14 cellular contexts compared by ENCODE assay signal in the genomic region with DNA sequence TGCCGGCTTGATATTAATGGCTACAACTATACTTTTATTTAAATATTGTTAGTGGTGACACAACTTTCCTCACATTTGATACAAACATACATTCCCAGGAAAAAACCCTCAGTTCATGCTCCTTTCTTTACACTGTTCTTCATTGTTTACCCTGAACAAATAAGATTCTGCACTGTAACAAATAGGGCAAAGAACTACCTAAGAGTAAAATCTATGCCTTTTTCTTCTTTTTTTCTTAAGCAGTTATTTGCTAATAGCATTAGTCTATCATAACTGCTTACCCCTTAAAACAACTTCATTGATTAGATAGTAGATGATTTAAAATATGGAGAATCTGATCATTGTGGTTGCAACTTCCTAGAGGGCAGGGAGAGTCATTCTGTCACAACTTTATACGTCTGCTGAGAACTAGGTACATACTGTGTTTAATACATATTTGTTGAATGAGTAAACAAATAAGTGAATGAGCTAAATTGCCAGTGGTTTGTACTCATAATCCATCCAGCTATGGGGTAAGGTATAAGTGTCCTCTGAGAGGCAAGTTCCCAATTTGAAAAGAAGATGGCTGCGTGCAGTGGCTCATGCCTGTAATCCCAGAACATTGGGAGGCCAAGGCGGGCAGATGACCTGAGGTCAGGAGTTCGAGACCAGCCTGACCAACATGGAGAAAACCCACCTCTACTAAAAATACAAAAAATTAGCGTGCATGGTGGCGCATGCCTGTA.
A peak's percentile ranks its signal among the peaks of the same experiment; 100 is the strongest.
DNase-seq lines count a peak whose midpoint lies in the region; ATAC-seq and TF ChIP-seq lines count a peak whose summit lies in the region.
"Had no signal": no experiment of that assay in that cellular context is flagged by ENCODE, and none has a peak within 500 bp of the region (broad histone marks: within the 10 kb centered on the region; RNA-seq: fewer than 3 reads in every experiment).

No MANE protein-coding gene starts in this region.

- intact Hi-C loops in PC-9 (cut with micrococcal nuclease; ENCODE audit: unreplicated experiment) (no loop called here), prostate gland (cut with DNase I) (no loop called here)

- BruUV-seq in PC-9 (replicated peaks; lab: Mats Ljungman, UMichigan), result no TSS peak

- H3F3A ChIP-seq in GM23248 (ENCODE audit: insufficient read depth) (no peaks in the 10 kb centered on the region; the same call in 1 of the 2 replicates), PC-9 (ENCODE audit: insufficient read depth, low read depth) (peaks cover 29% of the 10 kb centered on the region)

- H3K27ac ChIP-seq in GM23248 (no peak overlapping the region), PC-9 (peak overlapping the region; percentile 52), epithelial cell of prostate (peak overlapping the region; percentile 54), prostate gland (peak overlapping the region; percentile 74 to 82)
- H3K27ac ChIP-seq: tibial nerve had no signal

- H2AFZ ChIP-seq in GM23248 (no peak overlapping the region), PC-9 (no peak overlapping the region)

- in situ Hi-C loops in GM23248 (cut with MboI), result no loop called here

- H3K4me1 ChIP-seq in GM23248 (ENCODE audit: insufficient read depth) (0 out of 2 replicates have a peak, but pooled peaks cover 8% of the 10 kb centered on the region), PC-9 (replicated peaks; ENCODE audit: insufficient read depth) (peaks cover 43% of the 10 kb centered on the region), prostate gland (replicated peaks) (peaks cover 10% of the 10 kb centered on the region)

- DNase-seq in GM23248 (peak; percentile 38), PC-9 (peak in 1 of 2 experiments; percentile 84), epithelial cell of prostate (ENCODE audit: low read depth, low spot score) (peak; percentile 14), prostate gland (ENCODE audit: low spot score) (no peak), NCI-H2227 treated with DMSO at 0.1 percent for 48 hours (lab: John Stamatoyannopoulos, UW) (no peak), NCI-H1417 (lab: John Stamatoyannopoulos, UW) (no peak), SW480 (ENCODE audit: low spot score) (no peak)
- DNase-seq: activated CD8-positive, alpha-beta memory T cell treated with anti-CD3 and anti-CD28 coated beads, Interleukin-2, amount 10 ng/mL, durations not matched to agents 7 days and 5 days; activated gamma-delta T cell treated with Interleukin-2 at 50 U/mL for 16 hours; SHP77; small intestine had no signal

- H3K36me3 ChIP-seq in GM23248 (ENCODE audit: low read depth) (no peaks in the 10 kb centered on the region), PC-9 (ENCODE audit: low read depth) (no peaks in the 10 kb centered on the region), prostate gland (no peaks in the 10 kb centered on the region)
- H3K36me3 ChIP-seq: tibial nerve had no signal

- H3K9me2 ChIP-seq in GM23248 (ENCODE audit: insufficient read depth) (no peaks in the 10 kb centered on the region), PC-9 (ENCODE audit: insufficient read depth) (no peaks in the 10 kb centered on the region)

- H3K79me2 ChIP-seq in GM23248 (ENCODE audit: insufficient read depth) (no peaks in the 10 kb centered on the region), PC-9 (ENCODE audit: low read depth) (no peaks in the 10 kb centered on the region)

- WGBS in GM23248 (ENCODE audit: low coverage in 1 of 2, low lambda C conversion rate in 2 of 2, missing lambda C conversion rate in 2 of 2), 2 experiments, result 84 to 89% methylated on average over 7 of the region's 7 CpGs
- 76% methylated on average over 7 of the region's 7 CpGs for WGBS in prostate gland

- H3K9ac ChIP-seq in GM23248, result no peak overlapping the region

- H3K4me2 ChIP-seq in GM23248 (ENCODE audit: unreplicated experiment) (no peak overlapping the region), PC-9 (peak overlapping the region; percentile 9; the same call in 1 of the 2 replicates)

- TF ChIP-seq CTCF in PC-9 (conservative IDR thresholded peaks at IDR 0.05), result no peak
- TF ChIP-seq CTCF in prostate gland (IDR thresholded peaks at IDR 0.05), result no peak

- H3K4me3 ChIP-seq in GM23248, result no peak overlapping the region
- H3K4me3 ChIP-seq in PC-9, result no peak overlapping the region
- H3K4me3 ChIP-seq in prostate gland, result no peak overlapping the region
- H3K4me3 ChIP-seq: tibial nerve had no signal

- H4K20me1 ChIP-seq in GM23248 (ENCODE audit: insufficient read depth) (0 out of 2 replicates have a peak, but pooled peaks cover 3% of the 10 kb centered on the region), PC-9 (ENCODE audit: insufficient read depth) (no peaks in the 10 kb centered on the region)

- H3K27me3 ChIP-seq in GM23248 (replicated peaks; ENCODE audit: insufficient read depth), result no peaks in the 10 kb centered on the region
- H3K27me3 ChIP-seq in PC-9 (ENCODE audit: insufficient read depth, low read depth), result no peaks in the 10 kb centered on the region
- H3K27me3 ChIP-seq in prostate gland (replicated peaks; ENCODE audit: insufficient read depth), result no peaks in the 10 kb centered on the region
- H3K27me3 ChIP-seq: tibial nerve had no signal

- TF ChIP-seq POLR2A in prostate gland (IDR thresholded peaks at IDR 0.05), result no peak

- POLR2A ChIA-PET in PC-9 (lab: Charles Lee; ENCODE audit: unreplicated experiment), result no interaction called here

- CTCF ChIA-PET in PC-9 (lab: Charles Lee), result no interaction called here

- no peak for ATAC-seq in HG03196 (IDR thresholded peaks at IDR 0.05; ENCODE audit: unreplicated experiment)
- ATAC-seq: activated CD4-positive, CD25-positive, alpha-beta regulatory T cell treated with anti-CD3 and anti-CD28 coated beads, Interleukin-2, amount 50 U/mL, for 24 hours; activated CD8-positive, alpha-beta memory T cell treated with anti-CD3 and anti-CD28 coated beads, Interleukin-2, amount 10 ng/mL, durations not matched to agents 7 days and 5 days had no signal

- H3K9me3 ChIP-seq in GM23248 (ENCODE audit: low read depth) (no peaks in the 10 kb centered on the region), PC-9 (ENCODE audit: insufficient read depth, low read depth) (no peaks in the 10 kb centered on the region), prostate gland (no peaks in the 10 kb centered on the region)
- H3K9me3 ChIP-seq: tibial nerve had no signal

Comparison
In these comparisons a context has a peak if more than half of its experiments do, and no peak if none do; other contexts are left out.
1. DNase-seq: peak in GM23248 (single experiment) and epithelial cell of prostate (single experiment); none in prostate gland (single experiment), NCI-H2227 treated with DMSO at 0.1 percent for 48 hours (single experiment), NCI-H1417 (0 of 3) and SW480 (single experiment).